7 cellular contexts compared by ENCODE assay signal in the genomic region with DNA sequence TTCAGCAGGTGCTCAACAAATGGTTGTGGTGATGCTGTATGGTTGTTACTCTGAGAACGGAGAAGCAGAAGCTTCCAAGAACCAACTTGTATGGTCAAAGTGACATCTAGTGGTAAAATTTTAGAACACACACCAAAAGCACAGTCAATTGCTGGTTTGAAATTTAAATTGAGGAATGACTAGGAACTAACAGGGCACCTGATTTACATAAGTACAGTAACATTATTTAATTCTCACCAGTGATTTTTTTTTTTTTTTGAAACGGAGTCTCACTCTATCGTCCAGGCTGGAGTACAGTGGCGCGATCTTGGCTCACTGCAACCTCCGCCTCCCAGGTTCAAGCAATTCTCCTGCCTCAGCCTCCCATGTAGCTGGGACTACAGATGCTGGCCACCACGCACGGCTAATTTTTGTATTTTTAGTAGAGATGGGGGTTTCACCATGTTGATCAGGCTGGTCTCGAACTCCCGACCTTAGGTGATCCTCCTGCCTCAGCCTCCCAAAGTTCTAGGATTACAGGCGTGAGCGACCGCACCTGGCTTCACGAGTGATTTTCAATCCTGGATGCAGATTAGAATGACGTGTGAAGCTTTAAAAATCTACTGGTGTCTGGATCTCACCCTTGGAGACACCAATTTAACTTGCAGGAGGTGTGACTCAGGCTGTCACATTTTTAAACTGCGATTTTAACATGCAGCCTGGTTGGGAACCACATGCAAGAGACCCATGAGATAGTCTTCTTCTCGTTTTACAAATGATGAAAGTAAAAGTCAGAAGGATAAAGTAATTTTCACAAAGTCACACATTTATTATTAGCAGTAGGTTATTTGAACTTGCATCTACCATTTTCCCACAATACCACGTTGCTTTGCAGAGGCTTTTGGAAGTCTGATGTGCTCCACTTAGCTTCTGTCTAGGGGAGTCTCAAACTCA. TPM values are rescaled to one million over a fixed set of nuclear protein-coding genes. Genes with fewer than 3 reads are reported as not detected.
DNase-seq lines count a peak whose midpoint lies in the region; ATAC-seq and TF ChIP-seq lines count a peak whose summit lies in the region.

No MANE protein-coding gene starts in this region.

- POLR2A ChIA-PET in GM10248 (lab: Yijun Ruan, JAX) = interaction anchor here (0.6 to 1.3 kb wide), 2 partner anchors 18 to 336 kb away, joined by 3 to 5 read pairs; partner anchors contain the start of genes PSEN1 and RIOX1
- POLR2A ChIA-PET in OCI-LY7 (lab: Charles Lee) = interaction anchor here (0.7 to 2.4 kb wide), 6 partner anchors 10 to 176 kb away, joined by 3 to 7 read pairs (median 4); partner anchors contain the start of gene NUMB

- peak; percentile 67 for DNase-seq in GM10248 (ENCODE audit: extremely low spot score)
- peak; percentile 79 for DNase-seq in OCI-LY7 (ENCODE audit: low spot score)
- no peak for DNase-seq in coronary artery (ENCODE audit: low spot score)
- DNase-seq in lung (ENCODE audit: low spot score) = no peak

- H2AFZ ChIP-seq in OCI-LY7 (ENCODE audit: low read length) = no peak overlapping the region

- no peak overlapping the region for H3K4me2 ChIP-seq in OCI-LY7 (ENCODE audit: low read length)

- peak; percentile 74 for ATAC-seq in lung (ENCODE audit: insufficient read depth, low FRiP score)
- no peak for ATAC-seq in HG03442 (IDR thresholded peaks at IDR 0.05; ENCODE audit: unreplicated experiment)
- no peak for ATAC-seq in GM18867 (IDR thresholded peaks at IDR 0.05; ENCODE audit: unreplicated experiment)

- H3K27ac ChIP-seq in OCI-LY7 (ENCODE audit: low read depth, low read length, poor library complexity, severe bottlenecking) (no peak overlapping the region), coronary artery (no peak overlapping the region), lung (ENCODE audit: low read depth in 1 of 2, low read length in 1 of 2) (no peak overlapping the region)

- H3K4me3 ChIP-seq in OCI-LY7 (ENCODE audit: low read depth, low read length, poor library complexity, severe bottlenecking) (no peak overlapping the region), coronary artery (no peak overlapping the region), lung (no peak overlapping the region)

- no peaks in the 10 kb centered on the region for H3K9me2 ChIP-seq in OCI-LY7 (ENCODE audit: insufficient read depth, low read length)

- BruUV-seq in OCI-LY7 (replicated peaks; lab: Mats Ljungman, UMichigan) = no TSS peak

- no peaks in the 10 kb centered on the region for H3K9me3 ChIP-seq in OCI-LY7 (ENCODE audit: low read length)
- no peaks in the 10 kb centered on the region for H3K9me3 ChIP-seq in lung (ENCODE audit: control insufficient read depth in 2 of 2, insufficient read depth in 1 of 2, low read length in 1 of 2)

- 58 to 64% methylated on average over 18 of the region's 18 CpGs for WGBS in lung, 2 donors

- no peaks in the 10 kb centered on the region for H3K36me3 ChIP-seq in OCI-LY7 (ENCODE audit: insufficient read depth, low read length)
- H3K36me3 ChIP-seq in lung (ENCODE audit: control insufficient read depth in 2 of 2, insufficient read depth in 2 of 2, low read length in 2 of 2) = no peaks in the 10 kb centered on the region

- H3K4me1 ChIP-seq in OCI-LY7 (ENCODE audit: insufficient read depth, low read length, poor library complexity, severe bottlenecking) (no peaks in the 10 kb centered on the region), lung (ENCODE audit: control insufficient read depth in 2 of 2, insufficient read depth in 2 of 2, low read length in 2 of 2) (peaks cover under 1 to 2% of the 10 kb centered on the region in 2 donors)

- no peaks in the 10 kb centered on the region for H3K27me3 ChIP-seq in lung (ENCODE audit: control insufficient read depth, insufficient read depth)

- intact Hi-C loops in OCI-LY7 (cut with micrococcal nuclease; ENCODE audit: unreplicated experiment) = loop anchor here (1.0 kb wide), 3 partner anchors 177 to 299 kb away; no protein-coding TSS in a partner anchor

- no peaks in the 10 kb centered on the region for H3K79me2 ChIP-seq in OCI-LY7 (ENCODE audit: insufficient read depth, low read depth, low read length)

- CTCF ChIA-PET in GM10248 (lab: Yijun Ruan, JAX) = interaction anchor here (0.6 to 7.3 kb wide), 45 partner anchors 8 to 524 kb away, joined by 3 to 64 read pairs (median 4); partner anchors contain the start of genes ACOT2, NUMB and RIOX1
- CTCF ChIA-PET in OCI-LY7 (lab: Charles Lee; ENCODE audit: unreplicated experiment) = interaction anchor here (0.7 to 1.4 kb wide), 3 partner anchors 178 to 255 kb away, joined by 3 to 11 read pairs (median 3); no protein-coding TSS in a partner anchor

- TF ChIP-seq CTCF in GM10248 (IDR thresholded peaks at IDR 0.05; ENCODE audit: control extremely low read depth, extremely low read depth, low read depth, missing control alignments) = peak; percentile 60
- TF ChIP-seq CTCF in LNCAP (IDR thresholded peaks at IDR 0.05) = peak; percentile 77
- peak; percentile 87 for TF ChIP-seq CTCF in OCI-LY7 (conservative IDR thresholded peaks at IDR 0.05; ENCODE audit: low read length)
- TF ChIP-seq CTCF in coronary artery (IDR thresholded peaks at IDR 0.05) = peak; percentile 33
- peak; percentile 72 for TF ChIP-seq CTCF in lung (IDR thresholded peaks at IDR 0.05; ENCODE audit: control extremely low read depth, extremely low read depth)

- no peaks in the 10 kb centered on the region for H4K20me1 ChIP-seq in OCI-LY7 (ENCODE audit: insufficient read depth, low read length)

RNA-seq across cellular contexts. Expression of gene NUMB, which starts 14.1 kb away (rescaled TPM):
- 17.1 and 18.6 TPM in 2 replicates for total RNA-seq in OCI-LY7 (2014; rRNA removed; shearing (Covaris generic))
- total RNA-seq in OCI-LY7 (2022) = 81.1 and 87.8 TPM in 2 replicates
- total RNA-seq in lung = 100 to 1,000 TPM in 1 of 2 donors, 10 to 100 TPM in 1; 94.8 to 100 TPM
- polyA plus RNA-seq in lung = 10 to 100 TPM; 39.4 to 80.9 TPM

RNA-seq across cellular contexts. Expression of gene RIOX1, which starts 18.3 kb away (rescaled TPM):
- total RNA-seq in OCI-LY7 (2014; rRNA removed; shearing (Covaris generic)) = 33.5 and 36.4 TPM in 2 replicates
- total RNA-seq in OCI-LY7 (2022) (21.0 and 21.7 TPM in 2 replicates), lung (10 to 100 TPM in 1 of 2 donors, 1 to 10 TPM in 1; 9.0 to 14.2 TPM)
- 1 to 10 TPM; 7.9 to 8.4 TPM for polyA plus RNA-seq in lung

Comparison
In these comparisons a context has a peak if more than half of its experiments do, and no peak if none do; other contexts are left out.
1. DNase-seq: peak in GM10248 (single experiment) and OCI-LY7 (single experiment); none in coronary artery (single experiment) and lung (single experiment).
2. CTCF ChIP-seq: peak in every context shown above with its lines; median percentile 87 in OCI-LY7; 77 in LNCAP; 72 in lung; 60 in GM10248; 33 in coronary artery.